Comparison of ENCODE assay signal across 7 cellular contexts in genomic region chr14:33998263-33998662, GRCh38.
"Had no signal": no experiment of that assay in that cellular context is flagged by ENCODE, and none has a peak within 500 bp of the region (broad histone marks: within the 10 kb centered on the region; RNA-seq: fewer than 3 reads in every experiment).

No MANE protein-coding gene starts in this region.

- H3K36me3 ChIP-seq: HAP-1 had no signal

- H3K27ac Mint-ChIP-seq: HFFc6 had no signal

- ATAC-seq: HCT116 had no signal

- H3K9me3 ChIP-seq: HAP-1 had no signal

- H3K4me1 ChIP-seq: HAP-1 had no signal

- H3K9ac ChIP-seq: GM23248 had no signal

- DNase-seq: GM23248, GOT3, H7, HFFc6, IMR-90 had no signal

- H3K4me3 ChIP-seq: GM23248, HAP-1 had no signal

- H2AFZ ChIP-seq: GM23248 had no signal

- H3K27ac ChIP-seq: GM23248 had no signal

- H3K4me3 Mint-ChIP-seq: HFFc6 had no signal
